9 cellular contexts compared by ENCODE assay signal in the genomic region with DNA sequence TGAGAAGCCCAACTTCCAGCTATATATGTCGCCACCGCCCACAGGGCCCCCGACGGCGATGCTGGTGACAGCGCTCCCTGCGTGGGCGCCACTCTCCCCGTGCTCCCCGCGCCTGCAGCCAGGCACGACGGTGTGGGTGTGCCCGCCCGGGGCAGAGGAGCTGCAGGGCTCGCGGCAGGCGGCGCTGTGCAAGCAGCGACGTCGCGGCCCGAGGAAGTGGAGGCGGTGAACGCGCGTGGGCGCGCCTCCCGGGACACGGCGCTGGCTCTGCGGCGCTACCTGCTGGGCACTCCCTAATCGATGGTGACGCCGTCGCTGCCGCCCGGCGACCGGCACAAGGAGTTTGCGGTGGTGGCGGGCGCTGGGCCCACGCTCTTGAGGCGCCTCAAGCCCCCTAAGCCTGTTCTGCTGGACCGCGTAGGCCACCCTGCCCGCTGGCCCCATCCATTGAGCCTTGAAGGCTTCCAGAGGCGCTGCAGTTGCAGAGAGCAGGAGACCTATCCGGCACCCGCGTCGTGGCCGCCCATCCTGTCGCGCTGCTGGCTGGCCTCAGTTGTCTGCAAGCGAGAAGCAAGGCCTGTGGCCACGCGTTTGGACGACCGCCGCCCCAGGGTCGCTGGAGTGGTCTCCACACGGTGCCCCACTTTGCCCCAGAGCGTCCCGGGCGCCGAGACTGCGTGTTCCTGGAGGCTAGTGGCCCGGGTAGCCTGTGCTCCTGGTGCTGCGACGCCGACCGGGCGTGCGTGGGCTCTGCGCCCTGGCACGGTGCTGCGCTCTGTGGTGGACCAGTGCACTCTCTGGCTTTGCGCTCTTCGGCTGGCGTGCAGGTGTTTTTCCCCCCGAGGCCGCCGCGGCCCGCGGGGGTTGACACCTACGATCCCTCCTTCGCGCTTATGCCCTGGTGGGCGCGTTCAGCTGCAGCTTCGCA. TPM values are rescaled to one million over a fixed set of nuclear protein-coding genes. Genes with fewer than 3 reads are reported as not detected.
DNase-seq lines count a peak whose midpoint lies in the region; ATAC-seq and TF ChIP-seq lines count a peak whose summit lies in the region.
"Had no signal": no experiment of that assay in that cellular context is flagged by ENCODE, and none has a peak within 500 bp of the region (broad histone marks: within the 10 kb centered on the region; RNA-seq: fewer than 3 reads in every experiment).

No MANE protein-coding gene starts in this region.

- in situ Hi-C loops in brain microvascular endothelial cell (cut with HindIII; ENCODE audit: low pct_ligation_motif_present, low sequenced_read_pairs): no loop called here

- peaks cover 28% of the 10 kb centered on the region for H3K4me1 ChIP-seq in mononuclear cell (ENCODE audit: insufficient read depth, low read length)

- H3K27me3 ChIP-seq in brain microvascular endothelial cell (replicated peaks): peaks cover 33% of the 10 kb centered on the region
- peaks cover 12% of the 10 kb centered on the region for H3K27me3 ChIP-seq in mononuclear cell (ENCODE audit: insufficient read depth, low read length)

- H3K36me3 ChIP-seq in brain microvascular endothelial cell (replicated peaks): no peaks in the 10 kb centered on the region

- H3K9me3 ChIP-seq in mononuclear cell (ENCODE audit: low read depth, low read length): no peaks in the 10 kb centered on the region

- H3K27ac ChIP-seq in VCaP (no peak overlapping the region), brain microvascular endothelial cell (no peak overlapping the region)

- DNase-seq in brain microvascular endothelial cell: no peak
- peak; percentile 33 for DNase-seq in stimulated activated CD8-positive, alpha-beta memory T cell treated with anti-CD3 and anti-CD28 coated beads, Interleukin-7, amount 100 ng/mL, for 24 hours (ENCODE audit: low read depth)

- peak; percentile 53 for TF ChIP-seq CTCF in GM12873 (IDR thresholded peaks at IDR 0.05; ENCODE audit: insufficient read depth, low read depth, low read length, missing control alignments)
- peak; percentile 74 for TF ChIP-seq CTCF in VCaP (conservative IDR thresholded peaks at IDR 0.05)
- TF ChIP-seq CTCF in brain microvascular endothelial cell (IDR thresholded peaks at IDR 0.05; ENCODE audit: low read depth, low read length, missing control alignments): peak; percentile 7

- ATAC-seq in HG03442 (IDR thresholded peaks at IDR 0.05; ENCODE audit: unreplicated experiment): no peak
- ATAC-seq in HG02588 (IDR thresholded peaks at IDR 0.05; ENCODE audit: unreplicated experiment): no peak
- no peak for ATAC-seq in GM19351 (IDR thresholded peaks at IDR 0.05; ENCODE audit: unreplicated experiment)

- H3K4me3 ChIP-seq in brain microvascular endothelial cell (ENCODE audit: low read depth, low read length): no peak overlapping the region
- H3K4me3 ChIP-seq in mononuclear cell (ENCODE audit: low read length): peak overlapping the region; percentile 8

RNA-seq across cellular contexts. Expression of a gene that starts 23.1 kb away (rescaled TPM):
- 1.3 TPM for total RNA-seq in mononuclear cell

RNA-seq across cellular contexts. Expression of a gene that starts 35.7 kb away (rescaled TPM):
- 8.3 TPM for total RNA-seq in mononuclear cell

RNA-seq across cellular contexts. Expression of a gene that starts 49.3 kb away (rescaled TPM):
- 0.10 TPM for total RNA-seq in mononuclear cell
- total RNA-seq: HT1080 had no signal

RNA-seq across cellular contexts. Expression of a gene that starts 51.2 kb away (rescaled TPM):
- total RNA-seq in mononuclear cell: 286 TPM
- total RNA-seq: HT1080 had no signal

RNA-seq across cellular contexts. Expression of a gene that starts 54.7 kb away (rescaled TPM):
- total RNA-seq in mononuclear cell: 6.6 TPM

Comparison
In these comparisons a context has a peak if more than half of its experiments do, and no peak if none do; other contexts are left out.
1. CTCF ChIP-seq: peak in every context shown above with its lines; median percentile 74 in VCaP; 53 in GM12873; 7 in brain microvascular endothelial cell.